9 cellular contexts compared by ENCODE assay signal in genomic region chr7:125670926-125671572, GRCh38.
DNase-seq lines count a peak whose midpoint lies in the region; ATAC-seq and TF ChIP-seq lines count a peak whose summit lies in the region.
"Had no signal": no experiment of that assay in that cellular context is flagged by ENCODE, and none has a peak within 500 bp of the region (broad histone marks: within the 10 kb centered on the region; RNA-seq: fewer than 3 reads in every experiment).

No MANE protein-coding gene starts in this region.

- no peaks in the 10 kb centered on the region for H3F3A ChIP-seq in PC-9 (ENCODE audit: insufficient read depth, low read depth)

- H4K20me1 ChIP-seq in PC-9 (ENCODE audit: insufficient read depth) (no peaks in the 10 kb centered on the region), hepatocyte (ENCODE audit: insufficient read depth, poor library complexity, severe bottlenecking) (no peaks in the 10 kb centered on the region), Karpas-422 (ENCODE audit: insufficient read depth, low read depth, low read length) (no peaks in the 10 kb centered on the region)

- H3K27ac Mint-ChIP-seq in activated T-helper 17 cell treated with anti-CD3 and anti-CD28 coated beads, Interleukin-2, amount 50 U/mL, for 72 hours = no peak overlapping the region

- H3K4me3 ChIP-seq in A673 (ENCODE audit: low read depth, low read length, poor library complexity, severe bottlenecking) = no peak overlapping the region
- H3K4me3 ChIP-seq in PC-9 = no peak overlapping the region
- no peak overlapping the region for H3K4me3 ChIP-seq in hepatocyte
- no peak overlapping the region for H3K4me3 ChIP-seq in Karpas-422 (ENCODE audit: low read length)

- no peak overlapping the region for H2AFZ ChIP-seq in PC-9
- H2AFZ ChIP-seq in hepatocyte = no peak overlapping the region
- no peak overlapping the region for H2AFZ ChIP-seq in Karpas-422 (ENCODE audit: low read length)

- no peaks in the 10 kb centered on the region for H3K9me3 Mint-ChIP-seq in activated T-helper 17 cell treated with anti-CD3 and anti-CD28 coated beads, Interleukin-2, amount 50 U/mL, for 72 hours

- no peaks in the 10 kb centered on the region for H3K79me2 ChIP-seq in PC-9 (ENCODE audit: low read depth)
- H3K79me2 ChIP-seq in hepatocyte = no peaks in the 10 kb centered on the region
- H3K79me2 ChIP-seq in Karpas-422 (ENCODE audit: low read length) = no peaks in the 10 kb centered on the region

- H3K36me3 ChIP-seq in A673 (ENCODE audit: insufficient read depth, low read length, poor library complexity, severe bottlenecking) (no peaks in the 10 kb centered on the region), PC-9 (ENCODE audit: low read depth) (no peaks in the 10 kb centered on the region), hepatocyte (replicated peaks; ENCODE audit: insufficient read depth, low read depth) (no peaks in the 10 kb centered on the region), Karpas-422 (ENCODE audit: insufficient read depth, low read length) (no peaks in the 10 kb centered on the region)

- H3K27ac ChIP-seq in A673 (ENCODE audit: low read depth, low read length, poor library complexity, severe bottlenecking) (no peak overlapping the region), PC-9 (no peak overlapping the region), hepatocyte (no peak overlapping the region), Karpas-422 (ENCODE audit: low read length) (no peak overlapping the region)

- DNase-seq in A673 (ENCODE audit: low spot score) = peak; percentile 55
- DNase-seq in PC-9 = no peak
- DNase-seq in hepatocyte (ENCODE audit: low spot score) = peak; percentile 34
- no peak for DNase-seq in Karpas-422
- DNase-seq in SHP77 treated with DMSO at 0.1 percent for 48 hours (lab: John Stamatoyannopoulos, UW) = no peak
- DNase-seq: occipital lobe had no signal

- H3K9me3 ChIP-seq in A673 (ENCODE audit: low read depth, low read length, poor library complexity, severe bottlenecking) = no peaks in the 10 kb centered on the region
- no peaks in the 10 kb centered on the region for H3K9me3 ChIP-seq in PC-9 (ENCODE audit: insufficient read depth, low read depth)
- H3K9me3 ChIP-seq in hepatocyte (ENCODE audit: low read depth) = no peaks in the 10 kb centered on the region
- peaks cover 4% of the 10 kb centered on the region; the same call in 1 of the 2 replicates for H3K9me3 ChIP-seq in Karpas-422 (ENCODE audit: low read length)

- H3K4me1 ChIP-seq in A673 (ENCODE audit: insufficient read depth, low read length, poor library complexity, severe bottlenecking) = no peaks in the 10 kb centered on the region
- H3K4me1 ChIP-seq in PC-9 (replicated peaks; ENCODE audit: insufficient read depth) = no peaks in the 10 kb centered on the region
- no peaks in the 10 kb centered on the region for H3K4me1 ChIP-seq in hepatocyte (ENCODE audit: insufficient read depth)
- no peaks in the 10 kb centered on the region for H3K4me1 ChIP-seq in Karpas-422 (ENCODE audit: low read length)

- no peaks in the 10 kb centered on the region for H3K4me1 Mint-ChIP-seq in activated T-helper 17 cell treated with anti-CD3 and anti-CD28 coated beads, Interleukin-2, amount 50 U/mL, for 72 hours

- CTCF ChIA-PET in A673 (lab: Charles Lee) (no interaction called here), PC-9 (lab: Charles Lee) (interaction anchor here (0.7 kb wide), 1 partner anchor 823 kb away, joined by 3 read pairs; no protein-coding TSS in a partner anchor)

- intact Hi-C loops in A673 (cut with micrococcal nuclease; ENCODE audit: unreplicated experiment) (loop anchor here (2.0 kb wide), 1 partner anchor 610 kb away; no protein-coding TSS in a partner anchor), PC-9 (cut with micrococcal nuclease; ENCODE audit: unreplicated experiment) (loop anchor here (2.0 kb wide), 1 partner anchor 608 kb away; no protein-coding TSS in a partner anchor)

- no peak overlapping the region for H3K4me3 Mint-ChIP-seq in activated T-helper 17 cell treated with anti-CD3 and anti-CD28 coated beads, Interleukin-2, amount 50 U/mL, for 72 hours

- peak; percentile 56 for ATAC-seq in GM18868 (IDR thresholded peaks at IDR 0.05; ENCODE audit: unreplicated experiment)
- ATAC-seq in HG03175 (IDR thresholded peaks at IDR 0.05; ENCODE audit: unreplicated experiment) = no peak
- no peak for ATAC-seq in activated T-helper 17 cell treated with anti-CD3 and anti-CD28 coated beads, Interleukin-2, amount 50 U/mL, for 72 hours (replicated peaks)

- no peaks in the 10 kb centered on the region for H3K27me3 Mint-ChIP-seq in activated T-helper 17 cell treated with anti-CD3 and anti-CD28 coated beads, Interleukin-2, amount 50 U/mL, for 72 hours

- TF ChIP-seq CTCF in A673 (conservative IDR thresholded peaks at IDR 0.05; ENCODE audit: low read depth, low read length) (peak; percentile 77), PC-9 (conservative IDR thresholded peaks at IDR 0.05) (peak; percentile 79), hepatocyte (IDR thresholded peaks at IDR 0.05; ENCODE audit: poor library complexity) (peak; percentile 71)

- H3K9ac ChIP-seq in Karpas-422 (ENCODE audit: low read length) = no peak overlapping the region

- H3K9me2 ChIP-seq in PC-9 (ENCODE audit: insufficient read depth) (no peaks in the 10 kb centered on the region), hepatocyte (replicated peaks; ENCODE audit: insufficient read depth) (no peaks in the 10 kb centered on the region), Karpas-422 (replicated peaks; ENCODE audit: insufficient read depth, low read length) (no peaks in the 10 kb centered on the region)

- no peaks in the 10 kb centered on the region for H3K36me3 Mint-ChIP-seq in activated T-helper 17 cell treated with anti-CD3 and anti-CD28 coated beads, Interleukin-2, amount 50 U/mL, for 72 hours (ENCODE audit: low read depth)

- H3K4me2 ChIP-seq in PC-9 (no peak overlapping the region), hepatocyte (no peak overlapping the region), Karpas-422 (ENCODE audit: low read depth, low read length, poor library complexity, severe bottlenecking) (no peak overlapping the region)

- POLR2A ChIA-PET in A673 (lab: Charles Lee; ENCODE audit: low non-redundant PET) (no interaction called here), PC-9 (lab: Charles Lee; ENCODE audit: unreplicated experiment) (no interaction called here)

- no TSS peak for BruUV-seq in A673 (replicated peaks; lab: Mats Ljungman, UMichigan)
- no TSS peak for BruUV-seq in PC-9 (replicated peaks; lab: Mats Ljungman, UMichigan)

- no peaks in the 10 kb centered on the region for H3K27me3 ChIP-seq in A673 (replicated peaks; ENCODE audit: insufficient read depth, low read depth, low read length, poor library complexity)
- no peaks in the 10 kb centered on the region for H3K27me3 ChIP-seq in PC-9 (ENCODE audit: insufficient read depth, low read depth)
- H3K27me3 ChIP-seq in hepatocyte = no peaks in the 10 kb centered on the region
- H3K27me3 ChIP-seq in Karpas-422 (ENCODE audit: low read length) = no peaks in the 10 kb centered on the region

- 71% methylated on average over 1 of the region's 1 CpG for WGBS in hepatocyte (ENCODE audit: low lambda C conversion rate, missing lambda C conversion rate)

Comparison
In these comparisons a context has a peak if more than half of its experiments do, and no peak if none do; other contexts are left out.
1. DNase-seq: peak in A673 (single experiment) and hepatocyte (single experiment); none in PC-9 (0 of 2), Karpas-422 (single experiment) and SHP77 treated with DMSO at 0.1 percent for 48 hours (single experiment).
2. Peak in every context shown above with its lines, with median percentiles within 50 percentile points of each other: CTCF ChIP-seq.